Comparison of ENCODE assay signal across 19 cellular contexts in genomic region chr2:162915858-162916257, GRCh38.
DNase-seq lines count a peak whose midpoint lies in the region; ATAC-seq, FAIRE-seq and TF ChIP-seq lines count a peak whose summit lies in the region.
"Had no signal": no experiment of that assay in that cellular context is flagged by ENCODE, and none has a peak within 500 bp of the region (broad histone marks: within the 10 kb centered on the region; RNA-seq: fewer than 3 reads in every experiment).

No MANE protein-coding gene starts in this region.

- no peak for TF ChIP-seq CTCF in heart right ventricle (IDR thresholded peaks at IDR 0.05)
- TF ChIP-seq CTCF in upper lobe of left lung (IDR thresholded peaks at IDR 0.05): no peak
- TF ChIP-seq CTCF in lower lobe of right lung (IDR thresholded peaks at IDR 0.05): no peak

- 88 to 89% methylated on average over 8 of the region's 8 CpGs for WGBS in heart right ventricle, 2 donors
- 25 to 77% (median 60%) methylated on average over 8 of the region's 8 CpGs for WGBS in small intestine, 3 donors
- 88 to 90% methylated on average over 8 of the region's 8 CpGs for WGBS in upper lobe of left lung, 2 donors

- H3K4me3 ChIP-seq in heart right ventricle (no peak overlapping the region), small intestine (ENCODE audit: low read depth in 1 of 2, low read length in 2 of 2) (no peak overlapping the region), upper lobe of left lung (no peak overlapping the region), lower lobe of right lung (no peak overlapping the region)
- H3K4me3 ChIP-seq: A549, PC-9, SJSA1 had no signal

- no peak for ATAC-seq in Right ventricle myocardium inferior
- ATAC-seq in heart right ventricle: no peak
- peak; percentile 50 for ATAC-seq in GM19463 (IDR thresholded peaks at IDR 0.05; ENCODE audit: unreplicated experiment)
- no peak for ATAC-seq in GM18861 (IDR thresholded peaks at IDR 0.05; ENCODE audit: unreplicated experiment)
- no peak for ATAC-seq in upper lobe of left lung (ENCODE audit: low FRiP score in 2 of 2)
- ATAC-seq in lower lobe of right lung: no peak
- ATAC-seq: A549, T-helper 17 cell had no signal

- TF ChIP-seq POLR2A in upper lobe of left lung (IDR thresholded peaks at IDR 0.05): no peak

- peak; percentile 27 for DNase-seq in Right ventricle myocardium inferior (ENCODE audit: missing footprints)
- DNase-seq in heart right ventricle: no peak
- peak; percentile 84 for DNase-seq in RPMI8226
- peak; percentile 59 for DNase-seq in small intestine
- DNase-seq in upper lobe of left lung: no peak
- no peak for DNase-seq in lower lobe of right lung
- DNase-seq: CD4-positive, alpha-beta T cell; H9; NCI-H1417; NCI-H1930; NCI-H2171 treated with DMSO at 0.1 percent for 48 hours; NCI-H446; NCI-H748 treated with DMSO at 0.1 percent for 48 hours; PC-9; T-helper 17 cell had no signal

- H3K9me3 ChIP-seq in heart right ventricle (no peaks in the 10 kb centered on the region), small intestine (ENCODE audit: control insufficient read depth, low read depth) (no peaks in the 10 kb centered on the region), upper lobe of left lung (no peaks in the 10 kb centered on the region), lower lobe of right lung (no peaks in the 10 kb centered on the region)
- H3K9me3 ChIP-seq: A549, SJSA1 had no signal

- FAIRE-seq in small intestine (lab: Jason Lieb, UNC): no peak
- FAIRE-seq: A549 had no signal

- no peak for TF ChIP-seq EP300 in upper lobe of left lung (IDR thresholded peaks at IDR 0.05)

- H3K4me1 ChIP-seq in heart right ventricle: no peaks in the 10 kb centered on the region
- H3K4me1 ChIP-seq in small intestine (ENCODE audit: control insufficient read depth in 2 of 2, insufficient read depth in 1 of 2, low read depth in 1 of 2, low read length in 1 of 2): no peaks in the 10 kb centered on the region
- H3K4me1 ChIP-seq in upper lobe of left lung: no peaks in the 10 kb centered on the region
- H3K4me1 ChIP-seq in lower lobe of right lung: no peaks in the 10 kb centered on the region
- H3K4me1 ChIP-seq: A549, SJSA1 had no signal

- intact Hi-C loops in Right ventricle myocardium inferior (cut with DNase I): no loop called here
- intact Hi-C loops in heart right ventricle (cut with DNase I): no loop called here
- intact Hi-C loops in lower lobe of right lung (cut with DNase I): no loop called here

- H3K36me3 ChIP-seq in heart right ventricle: no peaks in the 10 kb centered on the region
- no peaks in the 10 kb centered on the region for H3K36me3 ChIP-seq in small intestine (ENCODE audit: control insufficient read depth in 2 of 2, insufficient read depth in 2 of 2, low read length in 2 of 2)
- H3K36me3 ChIP-seq in upper lobe of left lung: no peaks in the 10 kb centered on the region
- H3K36me3 ChIP-seq in lower lobe of right lung: no peaks in the 10 kb centered on the region
- H3K36me3 ChIP-seq: SJSA1 had no signal

- H3K27me3 ChIP-seq in heart right ventricle (no peaks in the 10 kb centered on the region), small intestine (ENCODE audit: control insufficient read depth in 2 of 2, insufficient read depth in 2 of 2, low read length in 2 of 2) (no peaks in the 10 kb centered on the region), upper lobe of left lung (no peaks in the 10 kb centered on the region), lower lobe of right lung (ENCODE audit: low read depth) (no peaks in the 10 kb centered on the region)
- H3K27me3 ChIP-seq: SJSA1 had no signal

- H3K27ac ChIP-seq in heart right ventricle (no peak overlapping the region), small intestine (ENCODE audit: low read depth in 1 of 2, low read length in 1 of 2) (no peak overlapping the region), upper lobe of left lung (no peak overlapping the region), lower lobe of right lung (no peak overlapping the region)
- H3K27ac ChIP-seq: A549, PC-9, SJSA1 had no signal

Comparison
In these comparisons a context has a peak if more than half of its experiments do, and no peak if none do; other contexts are left out.
1. DNase-seq: peak in Right ventricle myocardium inferior (single experiment), RPMI8226 (single experiment) and small intestine (single experiment); none in heart right ventricle (0 of 2), upper lobe of left lung (0 of 2) and lower lobe of right lung (single experiment).